In the genomic region with DNA sequence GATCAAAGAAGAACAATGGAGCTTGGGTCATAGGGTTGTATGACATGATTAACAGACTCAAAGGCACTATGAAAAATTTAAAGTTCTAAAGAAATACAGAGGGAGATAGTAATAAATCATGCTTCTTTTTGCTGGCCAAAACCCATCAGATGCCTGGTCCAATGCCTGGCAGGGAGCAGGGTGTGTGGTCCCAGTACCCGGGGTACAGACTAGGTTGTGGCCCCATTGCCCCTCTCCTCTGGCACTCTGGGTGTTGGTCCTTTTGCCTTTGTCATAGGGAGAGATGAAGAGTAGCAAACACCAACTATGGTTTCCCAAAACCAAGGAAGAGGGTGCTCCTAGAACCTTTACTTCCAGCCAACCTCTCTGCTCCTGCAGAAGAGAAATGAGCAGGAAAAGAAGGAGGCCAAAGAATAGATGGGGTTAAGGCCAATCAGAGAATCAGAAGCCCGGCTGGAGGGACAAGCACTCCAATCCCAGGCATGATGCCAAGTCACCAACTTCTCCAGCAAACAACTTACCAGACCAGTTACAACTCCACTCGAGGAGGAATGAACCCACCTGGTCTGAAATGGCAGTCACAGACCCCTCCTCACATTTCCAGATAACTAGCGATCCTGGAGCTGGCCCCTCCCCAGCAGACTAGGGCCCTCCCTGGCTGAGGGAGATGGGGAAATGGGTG, we compare ENCODE assay signal across 12 cellular contexts. TPM values are rescaled to one million over a fixed set of nuclear protein-coding genes. Genes with fewer than 3 reads are reported as not detected.
DNase-seq lines count a peak whose midpoint lies in the region.
"Had no signal": no experiment of that assay in that cellular context is flagged by ENCODE, and none has a peak within 500 bp of the region (broad histone marks: within the 10 kb centered on the region; RNA-seq: fewer than 3 reads in every experiment).

No MANE protein-coding gene starts in this region.

- no peak overlapping the region for H3K27ac ChIP-seq in trophoblast cell (ENCODE audit: low read depth, low read length)
- H3K27ac ChIP-seq: ascending aorta, SJSA1, skin epidermis had no signal

- H3K4me3 ChIP-seq in NT2/D1 (ENCODE audit: insufficient read length, low read depth): peak overlapping the region; percentile 0
- peak overlapping the region; percentile 41 for H3K4me3 ChIP-seq in iPS-15b (ENCODE audit: low read depth, low read length)
- H3K4me3 ChIP-seq in trophoblast cell (ENCODE audit: low read depth, low read length): peak overlapping the region; percentile 56

- H2BK120ac ChIP-seq in trophoblast cell (ENCODE audit: insufficient read depth, low read length, poor library complexity): no peak overlapping the region

- WGBS in trophoblast cell (ENCODE audit: extremely low coverage, insufficient coverage, insufficient read length): no CpG with 5 or more reads among the region's 4 CpGs

- H3K14ac ChIP-seq in trophoblast cell (ENCODE audit: low read length): peak overlapping the region; percentile 25

- H3K79me1 ChIP-seq in trophoblast cell (ENCODE audit: low read length): peaks cover 23% of the 10 kb centered on the region

- peak; percentile 16 for DNase-seq in DMS79 treated with DMSO at 0.1 percent for 48 hours (lab: John Stamatoyannopoulos, UW)
- DNase-seq in DMS79 (lab: John Stamatoyannopoulos, UW): no peak
- DNase-seq in NT2/D1 (ENCODE audit: low read depth, low spot score): no peak
- DNase-seq in trophoblast cell: no peak
- DNase-seq in HCEC 1CT: no peak
- no peak for DNase-seq in AG20443 (ENCODE audit: low spot score)
- no peak for DNase-seq in activated CD4-positive, alpha-beta T cell treated with anti-CD3 and anti-CD28 coated beads, Interleukin-2, amount 50 U/mL, for 1 hour
- DNase-seq: GOT3 had no signal

- peak overlapping the region; percentile 10 for H2AFZ ChIP-seq in trophoblast cell (ENCODE audit: insufficient read depth, low read length, poor library complexity)

- H4K91ac ChIP-seq in trophoblast cell (ENCODE audit: low read depth, low read length): peak overlapping the region; percentile 21

- H4K12ac ChIP-seq in trophoblast cell (ENCODE audit: low read depth, low read length): no peak overlapping the region

- H2AK5ac ChIP-seq in trophoblast cell (ENCODE audit: low read length): no peak overlapping the region

- H3K36me3 ChIP-seq in NT2/D1 (ENCODE audit: insufficient read depth, insufficient read length, low read length) (peaks cover 56% of the 10 kb centered on the region), iPS-15b (ENCODE audit: control insufficient read depth, insufficient read depth, low read length) (peaks cover 3% of the 10 kb centered on the region), trophoblast cell (ENCODE audit: control insufficient read depth in 1 of 2, insufficient read depth in 2 of 2, low read length in 2 of 2) (peaks cover 35 to 39% of the 10 kb centered on the region in 2 experiments)
- H3K36me3 ChIP-seq: ascending aorta, SJSA1 had no signal

- no peak overlapping the region for H3K23ac ChIP-seq in trophoblast cell (ENCODE audit: low read length)

- H3K79me2 ChIP-seq in trophoblast cell (ENCODE audit: control insufficient read depth, insufficient read depth, low read length, poor library complexity): peaks cover 21% of the 10 kb centered on the region

- H3K18ac ChIP-seq in trophoblast cell (ENCODE audit: low read length): peak overlapping the region; percentile 47

- peak overlapping the region; percentile 72 for H3K4ac ChIP-seq in trophoblast cell (ENCODE audit: low read depth, low read length)

- H3K4me1 ChIP-seq in NT2/D1 (ENCODE audit: insufficient read depth, insufficient read length) (peaks cover 29% of the 10 kb centered on the region), iPS-15b (ENCODE audit: control insufficient read depth, insufficient read depth, low read length) (peaks cover 3% of the 10 kb centered on the region), trophoblast cell (ENCODE audit: control insufficient read depth in 1 of 2, insufficient read depth in 2 of 2, low read length in 2 of 2) (peaks cover 15 to 17% of the 10 kb centered on the region in 2 experiments)

- H3K27me3 ChIP-seq in NT2/D1 (ENCODE audit: insufficient read depth, insufficient read length) (no peaks in the 10 kb centered on the region), iPS-15b (ENCODE audit: control insufficient read depth, insufficient read depth, low read length) (peaks cover 44% of the 10 kb centered on the region), trophoblast cell (ENCODE audit: insufficient read depth, low read length) (no peaks in the 10 kb centered on the region)
- H3K27me3 ChIP-seq: ascending aorta had no signal

- no peak overlapping the region for H2BK12ac ChIP-seq in trophoblast cell (ENCODE audit: low read length)

- no peak overlapping the region for H2BK5ac ChIP-seq in trophoblast cell (ENCODE audit: low read depth, low read length, poor library complexity)

- H3K4me2 ChIP-seq in trophoblast cell (ENCODE audit: low read length): peak overlapping the region; percentile 61

- no peaks in the 10 kb centered on the region for H3K9me3 ChIP-seq in NT2/D1 (ENCODE audit: insufficient read depth, low read length)
- H3K9me3 ChIP-seq in iPS-15b (ENCODE audit: control insufficient read depth, insufficient read depth, low read length): no peaks in the 10 kb centered on the region
- H3K9me3 ChIP-seq in trophoblast cell (ENCODE audit: insufficient read depth, low read depth, low read length): no peaks in the 10 kb centered on the region
- H3K9me3 ChIP-seq: ascending aorta, SJSA1 had no signal

- H3K9ac ChIP-seq in NT2/D1 (ENCODE audit: insufficient read length, low read depth) (peak overlapping the region; percentile 1), iPS-15b (ENCODE audit: low read depth, low read length) (no peak overlapping the region), trophoblast cell (ENCODE audit: low read length) (no peak overlapping the region)

- H4K8ac ChIP-seq in trophoblast cell (ENCODE audit: low read depth, low read length): no peak overlapping the region

RNA-seq across cellular contexts. Expression of a gene that starts 1.8 kb away (rescaled TPM):
- 144 and 157 TPM in 2 replicates for polyA plus RNA-seq in trophoblast cell (2013)

RNA-seq across cellular contexts. Expression of a gene that starts 46.7 kb away (rescaled TPM):
- polyA plus RNA-seq in trophoblast cell (2013): 2.7 and 2.9 TPM in 2 replicates

Comparison
In these comparisons a context has a peak if more than half of its experiments do, and no peak if none do; other contexts are left out.
1. H3K4me3 ChIP-seq: peak in every context shown above with its lines; median percentile 56 in trophoblast cell; 41 in iPS-15b; 0 in NT2/D1.